ENCODE assay signal across 8 cellular contexts in genomic region chr13:27251166-27252088, GRCh38. TPM values are rescaled to one million over a fixed set of nuclear protein-coding genes. Genes with fewer than 3 reads are reported as not detected.
A peak's percentile ranks its signal among the peaks of the same experiment; 100 is the strongest.
DNase-seq lines count a peak whose midpoint lies in the region; ATAC-seq and TF ChIP-seq lines count a peak whose summit lies in the region.

Gene RPL21 (plus strand): TSS chr13:27251558. CDS start chr13:27253777, 2,219 bp downstream.

- intact Hi-C loops in OCI-LY7 (cut with micrococcal nuclease; ENCODE audit: unreplicated experiment) = loop anchor here (1.0 to 5.0 kb wide), 3 partner anchors 19 to 80 kb away; partner anchors contain the start of genes RASL11A and USP12

- H3K4me3 ChIP-seq in HUES64 (ENCODE audit: low read length) = peak within 1 kb of the TSS; percentile 98
- peak within 1 kb of the TSS; percentile 99 for H3K4me3 ChIP-seq in OCI-LY7 (ENCODE audit: low read depth, low read length, poor library complexity, severe bottlenecking)

- ATAC-seq in GM21447 (IDR thresholded peaks at IDR 0.05; ENCODE audit: unreplicated experiment) = peak; percentile 91

- TSS peak; percentile 65 for BruUV-seq in OCI-LY7 (replicated peaks; lab: Mats Ljungman, UMichigan)

- H3K4me2 ChIP-seq in OCI-LY7 (ENCODE audit: low read length) = peak within 1 kb of the TSS; percentile 89

- POLR2A ChIA-PET in OCI-LY7 (lab: Charles Lee) = interaction anchor here (0.6 to 0.7 kb wide), 3 partner anchors 25 to 255 kb away, joined by 3 read pairs; no protein-coding TSS in a partner anchor

- H3K9me3 ChIP-seq in HUES64 (ENCODE audit: insufficient read depth, low read depth, low read length) (no peaks in the 10 kb centered on the region), OCI-LY7 (ENCODE audit: low read length) (no peaks in the 10 kb centered on the region)

- H3K36me3 ChIP-seq in HUES64 (ENCODE audit: insufficient read depth, low read length) (peaks cover 43% of the 10 kb centered on the region), OCI-LY7 (ENCODE audit: insufficient read depth, low read length) (peaks cover 50% of the 10 kb centered on the region)

- H2AFZ ChIP-seq in OCI-LY7 (ENCODE audit: low read length) = peak within 1 kb of the TSS; percentile 47

- peaks cover 63% of the 10 kb centered on the region for H3K79me2 ChIP-seq in OCI-LY7 (ENCODE audit: insufficient read depth, low read depth, low read length)

- H3K4me1 ChIP-seq in HUES64 (ENCODE audit: insufficient read depth, low read length) = peaks cover 14% of the 10 kb centered on the region
- H3K4me1 ChIP-seq in OCI-LY7 (ENCODE audit: insufficient read depth, low read length, poor library complexity, severe bottlenecking) = peaks cover 42% of the 10 kb centered on the region

- CTCF ChIA-PET in OCI-LY7 (lab: Charles Lee; ENCODE audit: unreplicated experiment) = no interaction called here

- H3K9me2 ChIP-seq in OCI-LY7 (ENCODE audit: insufficient read depth, low read length) = no peaks in the 10 kb centered on the region

- DNase-seq in D341Med (ENCODE audit: low spot score) (peak; percentile 92), OCI-LY7 (ENCODE audit: low spot score) (peak; percentile 97), activated T-cell treated with anti-CD3 and anti-CD28 coated beads for 24 hours (ENCODE audit: low read depth) (peak; percentile 86), epidermal melanocyte (ENCODE audit: insufficient read length, low spot score) (peak; percentile 72), middle frontal gyrus (ENCODE audit: extremely low spot score, low spot score) (peak; percentile 97)
- DNase-seq in stimulated activated CD8-positive, alpha-beta memory T cell treated with anti-CD3 and anti-CD28 coated beads, Interleukin-2, amount 100 ng/mL, for 48 hours (ENCODE audit: low read depth in 2 of 2) = peak; percentile 83

- under 1% methylated on average over 69 of the region's 69 CpGs for WGBS in HUES64

- peak within 1 kb of the TSS; percentile 100 for H3K9ac ChIP-seq in HUES64 (ENCODE audit: low read depth, low read length)

- peaks cover 18% of the 10 kb centered on the region; the same call in 1 of the 2 replicates for H4K20me1 ChIP-seq in OCI-LY7 (ENCODE audit: insufficient read depth, low read length)

- H3K27me3 ChIP-seq in HUES64 (ENCODE audit: insufficient read depth, low read length) = no peaks in the 10 kb centered on the region

- TF ChIP-seq CTCF in OCI-LY7 (conservative IDR thresholded peaks at IDR 0.05; ENCODE audit: low read length) = no peak

- H3K27ac ChIP-seq in HUES64 (ENCODE audit: low read depth, low read length) = peak within 1 kb of the TSS; percentile 99
- peak within 1 kb of the TSS; percentile 84 for H3K27ac ChIP-seq in OCI-LY7 (ENCODE audit: low read depth, low read length, poor library complexity, severe bottlenecking)

RNA-seq across cellular contexts. Expression of gene RPL21, which starts in this region (rescaled TPM):
- polyA plus RNA-seq in HUES64 (2013, experiment 1 of 2) = 1,779 TPM
- polyA plus RNA-seq in HUES64 (2013, experiment 2 of 2) = 1,884 TPM
- total RNA-seq in OCI-LY7 (2014; rRNA removed; shearing (Covaris generic)) = 1,266 and 1,706 TPM in 2 replicates
- 1,530 and 1,738 TPM in 2 replicates for total RNA-seq in OCI-LY7 (2022)

Comparison
In these comparisons a context has a peak if more than half of its experiments do, and no peak if none do; other contexts are left out.
1. Peak in every context shown above with its lines: DNase-seq, ATAC-seq, H3K4me3 ChIP-seq and H3K27ac ChIP-seq.